Comparison of ENCODE assay signal across 23 cellular contexts in the genomic region with DNA sequence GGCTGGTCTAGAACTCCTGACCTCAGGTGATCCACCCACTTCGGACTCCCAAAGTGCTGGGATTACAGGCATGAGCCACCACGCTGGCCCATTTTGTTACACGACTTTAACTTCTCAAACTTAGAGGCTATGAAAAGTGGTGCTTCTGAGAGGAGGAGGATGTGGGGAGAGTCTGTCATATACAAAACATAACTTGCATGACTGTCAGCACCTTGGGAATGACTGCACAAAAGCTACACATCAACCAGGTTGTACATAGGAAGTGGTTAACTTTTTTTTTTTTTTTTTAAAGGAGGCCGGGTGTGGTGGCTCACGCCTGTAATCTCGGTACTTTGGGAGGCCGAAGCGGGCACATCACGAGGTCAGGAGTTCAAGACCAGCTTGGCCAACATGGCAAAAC.
"Had no signal": no experiment of that assay in that cellular context is flagged by ENCODE, and none has a peak within 500 bp of the region (broad histone marks: within the 10 kb centered on the region; RNA-seq: fewer than 3 reads in every experiment).

No MANE protein-coding gene starts in this region.

- DNase-seq: activated B cell treated with CpG ODN at 0.5 μM for 24 hours; activated CD4-positive, alpha-beta T cell treated with anti-CD3 and anti-CD28 coated beads for 4 hours; activated effector memory CD4-positive, alpha-beta T cell treated with anti-CD3 and anti-CD28 coated beads, Interleukin-2, amount 50 U/mL, for 16 hours; activated T-cell treated with anti-CD3 and anti-CD28 coated beads, Interleukin-2, amount 50 U/mL, for 1 hour; amniotic stem cell; colonic mucosa; dorsolateral prefrontal cortex; effector memory CD8-positive, alpha-beta T cell; gastrocnemius medialis; hypothalamus; left ventricle myocardium inferior; naive thymus-derived CD8-positive, alpha-beta T cell; ovary; stimulated activated CD4-positive, alpha-beta T cell treated with anti-CD3 and anti-CD28 coated beads, Interleukin-2, amount 100 ng/mL, for 48 hours; stimulated activated CD8-positive, alpha-beta memory T cell treated with anti-CD3 and anti-CD28 coated beads, Interleukin-4, amount 100 ng/mL, for 48 hours; stimulated activated naive CD4-positive, alpha-beta T cell; substantia nigra; thyroid gland; upper lobe of right lung had no signal

- H3K9me3 Mint-ChIP-seq: activated B cell treated with CpG ODN at 0.5 μM for 24 hours; effector memory CD8-positive, alpha-beta T cell; naive thymus-derived CD8-positive, alpha-beta T cell had no signal

- H3K4me1 Mint-ChIP-seq: activated B cell treated with CpG ODN at 0.5 μM for 24 hours had no signal

- H3K4me3 Mint-ChIP-seq: activated B cell treated with CpG ODN at 0.5 μM for 24 hours; activated naive CD8-positive, alpha-beta T cell; effector memory CD8-positive, alpha-beta T cell; naive thymus-derived CD8-positive, alpha-beta T cell had no signal

- H3K27ac ChIP-seq: breast epithelium, colonic mucosa, dorsolateral prefrontal cortex, gastrocnemius medialis, left ventricle myocardium inferior, ovary, prostate gland, thyroid gland, upper lobe of right lung had no signal

- H3K9me3 ChIP-seq: breast epithelium, colonic mucosa, gastrocnemius medialis, left ventricle myocardium inferior, ovary, prostate gland, thyroid gland, upper lobe of right lung had no signal

- H3K4me3 ChIP-seq: breast epithelium, colonic mucosa, dorsolateral prefrontal cortex, gastrocnemius medialis, left ventricle myocardium inferior, ovary, prostate gland, thyroid gland, upper lobe of right lung had no signal

- H3K36me3 ChIP-seq: breast epithelium, colonic mucosa, gastrocnemius medialis, ovary, prostate gland had no signal

- H3K27me3 ChIP-seq: breast epithelium, colonic mucosa, dorsolateral prefrontal cortex, gastrocnemius medialis, ovary, thyroid gland, upper lobe of right lung had no signal

- ATAC-seq: effector memory CD8-positive, alpha-beta T cell; esophagus mucosa; gastrocnemius medialis; naive thymus-derived CD8-positive, alpha-beta T cell; upper lobe of right lung had no signal

- H3K4me1 ChIP-seq: breast epithelium, colonic mucosa, gastrocnemius medialis, left ventricle myocardium inferior, prostate gland, thyroid gland, upper lobe of right lung had no signal

- H3K27ac Mint-ChIP-seq: activated B cell treated with CpG ODN at 0.5 μM for 24 hours; activated naive CD8-positive, alpha-beta T cell; effector memory CD8-positive, alpha-beta T cell; naive thymus-derived CD8-positive, alpha-beta T cell had no signal

- H3K27me3 Mint-ChIP-seq: activated B cell treated with CpG ODN at 0.5 μM for 24 hours; activated naive CD8-positive, alpha-beta T cell; effector memory CD8-positive, alpha-beta T cell; naive thymus-derived CD8-positive, alpha-beta T cell had no signal
